1 cellular context compared by ENCODE assay signal in the genomic region with DNA sequence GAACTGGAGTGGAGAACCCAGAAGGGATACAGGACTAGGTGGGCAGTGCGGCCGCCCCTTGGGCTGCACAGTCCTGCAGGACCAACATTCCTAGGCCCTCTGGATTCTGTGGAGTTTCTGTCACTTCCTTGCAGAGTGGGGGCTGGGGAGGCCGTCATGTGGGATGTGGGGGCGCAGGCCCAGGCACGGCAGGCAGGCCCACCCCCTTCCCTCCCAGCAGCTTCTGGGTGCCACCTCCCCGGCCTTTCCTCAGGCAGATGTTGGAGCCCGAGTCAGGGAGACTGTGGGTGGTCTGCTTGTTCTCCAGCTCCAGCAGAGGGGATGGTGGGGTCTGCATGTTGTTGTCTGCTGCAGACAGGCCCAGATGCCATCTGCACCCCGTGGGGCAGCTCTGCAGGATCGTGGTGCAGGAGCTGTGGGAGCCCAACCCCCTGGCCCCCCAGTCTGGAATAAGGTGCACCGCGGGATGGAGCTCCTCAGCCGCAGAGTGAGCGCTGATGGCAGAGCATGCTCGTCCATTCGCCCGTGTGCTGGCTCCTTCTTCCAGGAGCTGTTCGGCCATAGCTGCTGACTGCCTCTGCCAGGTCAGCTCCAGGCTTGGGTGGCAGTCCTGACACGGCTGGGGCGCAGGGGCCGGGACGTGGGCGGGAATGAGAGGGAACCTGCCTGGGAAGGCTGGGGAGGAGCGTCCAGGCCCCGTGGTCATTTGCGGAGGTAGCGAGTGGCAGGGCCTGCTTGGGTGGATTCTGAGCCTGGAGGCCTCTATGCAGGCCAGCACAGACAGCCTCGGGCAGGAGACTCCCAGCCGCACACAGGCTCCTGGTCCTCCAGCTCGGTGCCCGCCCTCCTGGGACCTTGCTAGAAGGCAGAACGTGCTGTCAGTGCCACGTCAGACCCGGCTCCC.
TF ChIP-seq lines count a peak whose summit lies in the region.

No MANE protein-coding gene starts in this region.

TF ChIP-seq in IMR-90, 13 proteins besides CTCF, POLR2A, EP300 and RAD21:
- TF ChIP-seq, protein P1, sequence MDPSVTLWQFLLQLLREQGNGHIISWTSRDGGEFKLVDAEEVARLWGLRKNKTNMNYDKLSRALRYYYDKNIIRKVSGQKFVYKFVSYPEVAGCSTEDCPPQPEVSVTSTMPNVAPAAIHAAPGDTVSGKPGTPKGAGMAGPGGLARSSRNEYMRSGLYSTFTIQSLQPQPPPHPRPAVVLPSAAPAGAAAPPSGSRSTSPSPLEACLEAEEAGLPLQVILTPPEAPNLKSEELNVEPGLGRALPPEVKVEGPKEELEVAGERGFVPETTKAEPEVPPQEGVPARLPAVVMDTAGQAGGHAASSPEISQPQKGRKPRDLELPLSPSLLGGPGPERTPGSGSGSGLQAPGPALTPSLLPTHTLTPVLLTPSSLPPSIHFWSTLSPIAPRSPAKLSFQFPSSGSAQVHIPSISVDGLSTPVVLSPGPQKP (IDR thresholded peaks at IDR 0.05; ENCODE audit: borderline replicate concordance, low read depth, low read length), result no peak
- no peak for TF ChIP-seq CHD1 (IDR thresholded peaks at IDR 0.05; ENCODE audit: low read depth, low read length)
- TF ChIP-seq FOS (IDR thresholded peaks at IDR 0.05; ENCODE audit: low read depth, low read length), result no peak
- no peak for TF ChIP-seq RCOR1 (IDR thresholded peaks at IDR 0.05; ENCODE audit: insufficient replicate concordance, low read length)
- TF ChIP-seq NFE2L2 (IDR thresholded peaks at IDR 0.05; ENCODE audit: low read depth, low read length), result no peak
- TF ChIP-seq, protein P2, sequence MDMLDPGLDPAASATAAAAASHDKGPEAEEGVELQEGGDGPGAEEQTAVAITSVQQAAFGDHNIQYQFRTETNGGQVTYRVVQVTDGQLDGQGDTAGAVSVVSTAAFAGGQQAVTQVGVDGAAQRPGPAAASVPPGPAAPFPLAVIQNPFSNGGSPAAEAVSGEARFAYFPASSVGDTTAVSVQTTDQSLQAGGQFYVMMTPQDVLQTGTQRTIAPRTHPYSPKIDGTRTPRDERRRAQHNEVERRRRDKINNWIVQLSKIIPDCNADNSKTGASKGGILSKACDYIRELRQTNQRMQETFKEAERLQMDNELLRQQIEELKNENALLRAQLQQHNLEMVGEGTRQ (IDR thresholded peaks at IDR 0.05; ENCODE audit: low read depth, low read length), result no peak
- TF ChIP-seq CEBPB (IDR thresholded peaks at IDR 0.05; ENCODE audit: low read depth, low read length), result no peak
- no peak for TF ChIP-seq RFX5 (IDR thresholded peaks at IDR 0.05; ENCODE audit: low read depth, low read length)
